1 cellular context compared by ENCODE assay signal in genomic region chr3:127722104-127722784, GRCh38.
TF ChIP-seq lines count a peak whose summit lies in the region.

No MANE protein-coding gene starts in this region.

TF ChIP-seq in WTC11, 78 proteins besides CTCF, POLR2A, EP300 and RAD21 (continued from another document):
- TF ChIP-seq ARID4B (CRISPR knock-in tag; IDR thresholded peaks at IDR 0.05; ENCODE audit: borderline replicate concordance) (no peak), IRF1 (CRISPR knock-in tag; IDR thresholded peaks at IDR 0.05) (no peak), RORB (CRISPR knock-in tag; IDR thresholded peaks at IDR 0.05) (no peak), E2F1 (CRISPR knock-in tag; IDR thresholded peaks at IDR 0.05) (no peak), ZNF396 (CRISPR knock-in tag; IDR thresholded peaks at IDR 0.05; ENCODE audit: borderline replicate concordance) (no peak), ZBTB43 (CRISPR knock-in tag; IDR thresholded peaks at IDR 0.05) (no peak)
- TF ChIP-seq, protein P1, sequence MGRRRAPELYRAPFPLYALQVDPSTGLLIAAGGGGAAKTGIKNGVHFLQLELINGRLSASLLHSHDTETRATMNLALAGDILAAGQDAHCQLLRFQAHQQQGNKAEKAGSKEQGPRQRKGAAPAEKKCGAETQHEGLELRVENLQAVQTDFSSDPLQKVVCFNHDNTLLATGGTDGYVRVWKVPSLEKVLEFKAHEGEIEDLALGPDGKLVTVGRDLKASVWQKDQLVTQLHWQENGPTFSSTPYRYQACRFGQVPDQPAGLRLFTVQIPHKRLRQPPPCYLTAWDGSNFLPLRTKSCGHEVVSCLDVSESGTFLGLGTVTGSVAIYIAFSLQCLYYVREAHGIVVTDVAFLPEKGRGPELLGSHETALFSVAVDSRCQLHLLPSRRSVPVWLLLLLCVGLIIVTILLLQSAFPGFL (CRISPR knock-in tag; IDR thresholded peaks at IDR 0.05; ENCODE audit: borderline replicate concordance) = no peak
